Comparison of ENCODE assay signal across 15 cellular contexts in the genomic region with DNA sequence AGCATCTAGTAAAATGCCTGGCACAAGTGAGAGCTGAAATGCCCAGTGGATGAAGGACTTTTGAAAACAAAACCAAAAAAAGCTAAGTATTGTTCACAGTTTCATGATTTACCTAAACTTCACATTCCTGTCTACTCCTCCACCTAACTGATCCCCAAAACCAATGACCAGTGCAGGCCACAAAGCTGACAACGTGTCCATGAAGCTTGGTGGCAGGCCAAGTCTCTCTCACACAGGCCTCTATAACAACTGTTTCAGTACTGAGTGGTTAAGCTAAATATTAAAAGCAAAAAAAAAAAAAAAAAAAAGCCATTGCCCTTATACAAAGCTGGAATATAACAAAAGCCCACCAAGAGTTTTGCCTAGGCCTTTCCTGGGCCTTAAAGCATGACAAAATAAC. TPM values are rescaled to one million over a fixed set of nuclear protein-coding genes. Genes with fewer than 3 reads are reported as not detected.
DNase-seq lines count a peak whose midpoint lies in the region; ATAC-seq and TF ChIP-seq lines count a peak whose summit lies in the region.
"Had no signal": no experiment of that assay in that cellular context is flagged by ENCODE, and none has a peak within 500 bp of the region (broad histone marks: within the 10 kb centered on the region; RNA-seq: fewer than 3 reads in every experiment).

No MANE protein-coding gene starts in this region.

- H3K36me3 Mint-ChIP-seq in CD4-positive, alpha-beta memory T cell = peaks cover 11 to 30% of the 10 kb centered on the region in 2 donors
- H3K36me3 Mint-ChIP-seq in GM23338 (ENCODE audit: low read depth) (no peaks in the 10 kb centered on the region), brain (peaks cover 37% of the 10 kb centered on the region)

- H3K4me1 Mint-ChIP-seq in CD4-positive, alpha-beta memory T cell = peaks cover 78 to 100% (median 93%) of the 10 kb centered on the region in 4 donors
- H3K4me1 Mint-ChIP-seq in GM23338 = peaks cover 83% of the 10 kb centered on the region
- H3K4me1 Mint-ChIP-seq in brain = peaks cover 87% of the 10 kb centered on the region

- H3K9me3 Mint-ChIP-seq in CD4-positive, alpha-beta memory T cell = no peaks in the 10 kb centered on the region
- H3K9me3 Mint-ChIP-seq in GM23338 = no peaks in the 10 kb centered on the region; the same call in 2 of the 3 replicates
- peaks cover 0 to 6% (median 0%) of the 10 kb centered on the region in 5 experiments for H3K9me3 Mint-ChIP-seq in brain
- H3K9me3 Mint-ChIP-seq: H9 had no signal

- H3K4me2 ChIP-seq in GM23338 = 0 out of 2 replicates have a peak overlapping the region, but pooled peaks have one; percentile 55

- H3K4me3 ChIP-seq in CD4-positive, alpha-beta memory T cell (ENCODE audit: low read length in 2 of 2) = no peak overlapping the region
- no peak overlapping the region for H3K4me3 ChIP-seq in GM23338
- H3K4me3 ChIP-seq in rectal smooth muscle tissue (ENCODE audit: low read length) = no peak overlapping the region
- H3K4me3 ChIP-seq: MG63, psoas muscle had no signal

- no peaks in the 10 kb centered on the region for H3K27me3 ChIP-seq in CD4-positive, alpha-beta memory T cell (ENCODE audit: insufficient read depth, low read length)
- no peaks in the 10 kb centered on the region for H3K27me3 ChIP-seq in GM23338 (ENCODE audit: insufficient read depth)
- H3K27me3 ChIP-seq in rectal smooth muscle tissue (ENCODE audit: control insufficient read depth, insufficient read depth, low read length) = no peaks in the 10 kb centered on the region
- H3K27me3 ChIP-seq: MG63 had no signal

- H3F3A ChIP-seq in GM23338 (replicated peaks; ENCODE audit: low read depth) = no peaks in the 10 kb centered on the region

- H3K9me3 ChIP-seq in CD4-positive, alpha-beta memory T cell (ENCODE audit: control insufficient read depth in 1 of 2, low read length in 2 of 2) = no peaks in the 10 kb centered on the region
- H3K9me3 ChIP-seq: MG63, psoas muscle had no signal

- H3K9me2 ChIP-seq in GM23338 (ENCODE audit: insufficient read depth) = no peaks in the 10 kb centered on the region

- no peaks in the 10 kb centered on the region for H3K27me3 Mint-ChIP-seq in CD4-positive, alpha-beta memory T cell
- H3K27me3 Mint-ChIP-seq in GM23338 (ENCODE audit: insufficient read depth, low read depth, poor library complexity) (peaks cover 10% of the 10 kb centered on the region), brain (peaks cover 4% of the 10 kb centered on the region)

- POLR2A ChIA-PET in CD4-positive, alpha-beta memory T cell (lab: Charles Lee; ENCODE audit: partially characterized antibody) = interaction anchor here (1.4 to 2.2 kb wide), 2 partner anchors 11 to 35 kb away, joined by 4 read pairs; no protein-coding TSS in a partner anchor

- intact Hi-C loops in CD4-positive, alpha-beta memory T cell (cut with micrococcal nuclease) = loop anchor here (2.0 kb wide), 1 partner anchor 22 kb away; no protein-coding TSS in a partner anchor

- H3K9ac ChIP-seq in rectal smooth muscle tissue (ENCODE audit: low read length) = no peak overlapping the region

- CTCF ChIA-PET in CD4-positive, alpha-beta memory T cell (lab: Charles Lee; ENCODE audit: partially characterized antibody) = interaction anchor here (0.6 to 1.4 kb wide), 10 partner anchors 8 to 113 kb away, joined by 3 to 9 read pairs (median 3); no protein-coding TSS in a partner anchor

- no peak for ATAC-seq in GM23338
- ATAC-seq: psoas muscle had no signal

- H4K20me1 ChIP-seq in GM23338 (replicated peaks; ENCODE audit: insufficient read depth) = peaks cover 91% of the 10 kb centered on the region

- no peak for TF ChIP-seq CTCF in GM23338 (conservative IDR thresholded peaks at IDR 0.05; ENCODE audit: low read depth in 2 of 2)
- no peak for TF ChIP-seq CTCF in brain (conservative IDR thresholded peaks at IDR 0.05)

- H2AFZ ChIP-seq in GM23338 = no peak overlapping the region

- no peak for DNase-seq in CD4-positive, alpha-beta memory T cell
- DNase-seq in GM23338 (ENCODE audit: low spot score) = no peak
- no peak for DNase-seq in NCI-H526 (lab: John Stamatoyannopoulos, UW)
- no peak for DNase-seq in NK-92 treated with Interleukin-12 subunit alpha and Interleukin-12 subunit beta, amount 100 ng/mL, for 24 hours (lab: John Stamatoyannopoulos, UW)
- DNase-seq in NCI-H1092 treated with DMSO at 0.1 percent for 48 hours (lab: John Stamatoyannopoulos, UW) = no peak
- DNase-seq in SIG-M5 (lab: John Stamatoyannopoulos, UW) = no peak
- DNase-seq: amniotic stem cell, foreskin melanocyte, H9, MG63, NCI-H2107, psoas muscle, WERI-Rb-1 had no signal

- peak overlapping the region in 5 of 7 donors; percentile 30 to 78 (median 70) for H3K27ac Mint-ChIP-seq in CD4-positive, alpha-beta memory T cell
- H3K27ac Mint-ChIP-seq in GM23338 (no peak overlapping the region), brain (peak overlapping the region in 4 of 5 experiments; percentile 48 to 88 (median 68))

- H3K27ac ChIP-seq in CD4-positive, alpha-beta memory T cell (ENCODE audit: low read depth, low read length) = no peak overlapping the region
- H3K27ac ChIP-seq in GM23338 (ENCODE audit: low read depth) (no peak overlapping the region), rectal smooth muscle tissue (ENCODE audit: low read depth, low read length) (peak overlapping the region; percentile 17)
- H3K27ac ChIP-seq: psoas muscle, WERI-Rb-1 had no signal

- peak overlapping the region in 5 of 8 donors; percentile 13 to 86 (median 35) for H3K4me3 Mint-ChIP-seq in CD4-positive, alpha-beta memory T cell
- no peak overlapping the region for H3K4me3 Mint-ChIP-seq in GM23338
- no peak overlapping the region for H3K4me3 Mint-ChIP-seq in brain
- H3K4me3 Mint-ChIP-seq: H9 had no signal

- peaks cover 100% of the 10 kb centered on the region for H3K79me2 ChIP-seq in GM23338 (replicated peaks; ENCODE audit: insufficient read depth)

- no peaks in the 10 kb centered on the region for H3K36me3 ChIP-seq in CD4-positive, alpha-beta memory T cell (ENCODE audit: insufficient read depth, low read length)
- H3K36me3 ChIP-seq in GM23338 (ENCODE audit: insufficient read depth) (no peaks in the 10 kb centered on the region), rectal smooth muscle tissue (ENCODE audit: control insufficient read depth, insufficient read depth, low read length) (peaks cover 2% of the 10 kb centered on the region)
- H3K36me3 ChIP-seq: MG63 had no signal

- H3K4me1 ChIP-seq in CD4-positive, alpha-beta memory T cell (ENCODE audit: insufficient read depth, low read length) = peaks cover 100% of the 10 kb centered on the region
- H3K4me1 ChIP-seq in GM23338 (ENCODE audit: insufficient read depth) (peaks cover 57% of the 10 kb centered on the region), rectal smooth muscle tissue (ENCODE audit: control insufficient read depth, insufficient read depth, low read length) (peaks cover 28% of the 10 kb centered on the region)

RNA-seq across cellular contexts. Expression of gene STK24, which starts 36.4 kb away (rescaled TPM):
- 100 to 1,000 TPM; 146 to 147 TPM for total RNA-seq in CD4-positive, alpha-beta memory T cell
- 10 to 100 TPM; 24.2 to 89.4 TPM for polyA plus RNA-seq in CD4-positive, alpha-beta memory T cell
- 144 and 157 TPM in 2 replicates for total RNA-seq in GM23338 (2014; rRNA removed; shearing (Covaris generic))
- polyA plus RNA-seq in GM23338 (2016; fragmentation: Nextera tagmentation; extraction: Ambion mirVana) (56.5 and 60.3 TPM in 2 replicates), brain (ENCODE audit: insufficient read depth, low read depth, low replicate concordance) (119 TPM)

Comparison
In these comparisons a context has a peak if more than half of its experiments do, and no peak if none do; other contexts are left out.
1. H3K4me3 Mint-ChIP-seq: peak in CD4-positive, alpha-beta memory T cell (5 of 8); none in GM23338 (single experiment) and brain (0 of 5).